16 cellular contexts compared by ENCODE assay signal in the genomic region with DNA sequence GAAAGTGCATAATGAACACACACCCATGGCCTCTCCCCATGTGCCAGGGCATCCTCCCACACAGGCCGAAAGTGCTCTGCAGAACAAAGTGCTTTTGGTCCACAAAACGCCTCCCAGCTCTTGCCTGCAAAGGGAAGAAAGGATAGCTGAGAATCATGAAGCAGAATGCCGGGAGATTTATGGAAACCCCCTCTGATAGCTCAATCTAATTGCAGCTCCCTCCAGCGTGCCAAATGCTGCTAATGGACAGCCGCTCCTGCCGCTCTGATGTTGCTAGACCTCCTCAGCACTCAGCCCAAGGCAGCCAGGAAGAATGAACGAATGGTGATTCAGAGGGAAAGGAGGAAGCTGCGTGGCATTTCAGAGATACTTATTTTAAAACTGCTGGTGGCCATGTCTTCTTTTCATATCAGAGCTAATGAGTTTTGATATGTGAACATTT.
DNase-seq lines count a peak whose midpoint lies in the region; ATAC-seq, FAIRE-seq and TF ChIP-seq lines count a peak whose summit lies in the region.
"Had no signal": no experiment of that assay in that cellular context is flagged by ENCODE, and none has a peak within 500 bp of the region (broad histone marks: within the 10 kb centered on the region; RNA-seq: fewer than 3 reads in every experiment).

No MANE protein-coding gene starts in this region.

- H3K4me3 Mint-ChIP-seq in HFFc6, result peak overlapping the region; percentile 75
- H3K4me3 Mint-ChIP-seq: activated CD4-positive, alpha-beta T cell treated with anti-CD3 and anti-CD28 coated beads, Interleukin-2, amount 10 ng/mL, durations not matched to agents 24 days and 14 days had no signal

- CTCF ChIA-PET in A549 (lab: Yijun Ruan, JAX), result interaction anchor here (0.8 to 4.2 kb wide), 8 partner anchors 8 to 366 kb away, joined by 3 to 25 read pairs (median 8); no protein-coding TSS in a partner anchor

- H3K27ac ChIP-seq in A549 (peak overlapping the region; percentile 91 to 93), transverse colon (no peak overlapping the region)
- H3K27ac ChIP-seq: neutrophil, uterus had no signal

- intact Hi-C loops in transverse colon (cut with DNase I; ENCODE audit: low total_unique reads), result no loop called here

- TF ChIP-seq EP300 in A549 (IDR thresholded peaks at IDR 0.05) (no peak), transverse colon (IDR thresholded peaks at IDR 0.05; ENCODE audit: low read depth) (no peak)

- WGBS in A549 (ENCODE audit: missing lambda C conversion rate), result 3% methylated on average over 8 of the region's 8 CpGs
- WGBS in transverse colon (ENCODE audit: low coverage in 1 of 2), 2 donors, result 63 to 73% methylated on average over 5 to 8 of the region's 8 CpGs

- POLR2A ChIA-PET in A549 (lab: Yijun Ruan, JAX), result no interaction called here

- H3K9me3 ChIP-seq in A549 (no peaks in the 10 kb centered on the region), transverse colon (no peaks in the 10 kb centered on the region)
- H3K9me3 ChIP-seq: neutrophil, uterus had no signal

- peak overlapping the region; percentile 87 for H3K27ac Mint-ChIP-seq in HFFc6
- H3K27ac Mint-ChIP-seq: activated CD4-positive, alpha-beta T cell treated with anti-CD3 and anti-CD28 coated beads, Interleukin-2, amount 10 ng/mL, durations not matched to agents 24 days and 14 days; activated T-helper 2 cell treated with anti-CD3 and anti-CD28 coated beads, Interferon-gamma antibody, Interleukin-2, Interleukin-4, amounts not matched to agents 10 μg/mL and 5 μg/mL and 100 μg/mL, durations not matched to agents 14 hours and 24 hours and 36 hours had no signal

- no peaks in the 10 kb centered on the region for H3K9me3 Mint-ChIP-seq in HFFc6
- H3K9me3 Mint-ChIP-seq: activated CD4-positive, alpha-beta T cell treated with anti-CD3 and anti-CD28 coated beads, Interleukin-2, amount 10 ng/mL, durations not matched to agents 24 days and 14 days; activated T-helper 2 cell treated with anti-CD3 and anti-CD28 coated beads, Interferon-gamma antibody, Interleukin-2, Interleukin-4, amounts not matched to agents 10 μg/mL and 5 μg/mL and 100 μg/mL, durations not matched to agents 14 hours and 24 hours and 36 hours had no signal

- ATAC-seq in A549 (no peak), GM21717 (IDR thresholded peaks at IDR 0.05; ENCODE audit: unreplicated experiment) (no peak), GM18909 (IDR thresholded peaks at IDR 0.05; ENCODE audit: poor library complexity, unreplicated experiment) (no peak)

- in situ Hi-C loops in G401 (cut with HindIII; ENCODE audit: low sequenced_read_pairs) (no loop called here), transverse colon (cut with MboI; ENCODE audit: low pct_ligation_motif_present in 1 of 4, low pct_unique_long_range_greater_than_20kb in 1 of 4, low sequenced_read_pairs in 3 of 4) (no loop called here)

- peaks cover 10% of the 10 kb centered on the region; the same call in 1 of the 2 replicates for H3K36me3 Mint-ChIP-seq in HFFc6 (ENCODE audit: low read depth)

- H3K27me3 ChIP-seq in transverse colon, result peaks cover 15% of the 10 kb centered on the region
- H3K27me3 ChIP-seq: uterus had no signal

- H3K4me1 ChIP-seq in A549, result peaks cover 53% of the 10 kb centered on the region
- peaks cover 6 to 48% (median 26%) of the 10 kb centered on the region in 4 donors for H3K4me1 ChIP-seq in transverse colon
- H3K4me1 ChIP-seq: uterus had no signal

- no peak for TF ChIP-seq RAD21 in A549 (conservative IDR thresholded peaks at IDR 0.05 in 1 of 2, IDR thresholded peaks at IDR 0.05 in 1 of 2)

- TF ChIP-seq CTCF in A549 (IDR thresholded peaks at IDR 0.05) (no peak), HFFc6 (IDR thresholded peaks at IDR 0.05) (no peak), transverse colon (IDR thresholded peaks at IDR 0.05) (no peak)

- H3K4me1 Mint-ChIP-seq in HFFc6 (ENCODE audit: low read depth), result peaks cover 48% of the 10 kb centered on the region
- H3K4me1 Mint-ChIP-seq: activated CD4-positive, alpha-beta T cell treated with anti-CD3 and anti-CD28 coated beads, Interleukin-2, amount 10 ng/mL, durations not matched to agents 24 days and 14 days had no signal

- TF ChIP-seq POLR2A in A549 (IDR thresholded peaks at IDR 0.05; ENCODE audit: low read length), result peak; percentile 16; the same call in 1 of the 2 replicates
- no peak for TF ChIP-seq POLR2A in transverse colon (IDR thresholded peaks at IDR 0.05)

- H3K4me2 ChIP-seq in A549, result peak overlapping the region; percentile 92

- no peaks in the 10 kb centered on the region for H3K36me3 ChIP-seq in transverse colon
- H3K36me3 ChIP-seq: neutrophil, uterus had no signal

- FAIRE-seq in A549 (lab: Jason Lieb, UNC), result peak; percentile 54
- FAIRE-seq: colon had no signal

- H3K27me3 Mint-ChIP-seq in HFFc6 (ENCODE audit: insufficient read depth), result no peaks in the 10 kb centered on the region

- H3K4me3 ChIP-seq in A549 (peak overlapping the region; percentile 80), transverse colon (no peak overlapping the region)
- H3K4me3 ChIP-seq: uterus had no signal

- DNase-seq in A549 (ENCODE audit: low read depth in 1 of 2, low spot score in 1 of 2), result peak in 1 of 2 experiments; percentile 43
- DNase-seq in HFFc6, result no peak
- DNase-seq in astrocyte of the hippocampus (ENCODE audit: low read depth, low spot score), result peak; percentile 75
- peak; percentile 61 for DNase-seq in kidney glomerular epithelial cell (lab: John Stamatoyannopoulos, UW)
- no peak for DNase-seq in G401 (ENCODE audit: low spot score)
- DNase-seq in transverse colon, result no peak
- DNase-seq: activated CD4-positive, alpha-beta T cell treated with anti-CD3 and anti-CD28 coated beads, Interleukin-2, amount 10 ng/mL, durations not matched to agents 24 days and 14 days; GF-D8; NCI-H1105 treated with DMSO at 0.1 percent for 48 hours; stimulated activated CD4-positive, alpha-beta T cell treated with anti-CD3 and anti-CD28 coated beads, Interleukin-15, amount 100 ng/mL, for 24 hours; uterus had no signal

TF ChIP-seq in A549, 52 proteins besides CTCF, POLR2A, EP300 and RAD21:
- TF ChIP-seq, protein P1, sequence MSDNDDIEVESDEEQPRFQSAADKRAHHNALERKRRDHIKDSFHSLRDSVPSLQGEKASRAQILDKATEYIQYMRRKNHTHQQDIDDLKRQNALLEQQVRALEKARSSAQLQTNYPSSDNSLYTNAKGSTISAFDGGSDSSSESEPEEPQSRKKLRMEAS (IDR thresholded peaks at IDR 0.05), result peak; percentile 44; the same call in 1 of the 2 replicates
- TF ChIP-seq GATA3 (IDR thresholded peaks at IDR 0.05; ENCODE audit: borderline replicate concordance), result no peak
- no peak for TF ChIP-seq HOXB5 (CRISPR knock-in tag; IDR thresholded peaks at IDR 0.05)
- no peak for TF ChIP-seq RCOR1 (IDR thresholded peaks at IDR 0.05; ENCODE audit: low read depth, low read length)
- peak in 1 of 2 experiments; percentile 19; a peak in 1 of 5 replicates for TF ChIP-seq JUN (IDR thresholded peaks at IDR 0.05)

Comparison
In these comparisons a context has a peak if more than half of its experiments do, and no peak if none do; other contexts are left out.
1. DNase-seq: peak in astrocyte of the hippocampus (single experiment) and kidney glomerular epithelial cell (single experiment); none in HFFc6 (single experiment), G401 (single experiment) and transverse colon (single experiment).
2. H3K27ac ChIP-seq: peak in A549 (2 of 2); none in transverse colon (0 of 4).